In the genomic region with DNA sequence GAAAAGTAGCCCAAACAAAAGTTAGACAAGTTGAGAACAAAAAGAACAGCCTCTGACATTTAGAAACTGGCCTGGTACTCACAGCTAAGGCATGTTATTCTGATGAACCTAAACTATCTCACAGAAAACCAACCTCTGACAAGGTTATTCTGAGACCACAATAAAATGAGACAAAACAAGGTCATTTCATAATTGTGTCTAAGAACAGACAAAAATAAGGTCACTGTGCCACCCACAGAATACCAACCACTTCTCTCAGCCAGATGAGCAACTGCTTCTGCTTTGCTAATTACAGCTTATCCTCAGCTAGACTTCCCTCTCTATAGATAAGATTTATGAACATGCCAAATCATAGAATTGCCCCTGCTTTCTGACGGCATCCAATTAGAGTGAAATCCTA, we compare ENCODE assay signal across 22 cellular contexts. TPM values are rescaled to one million over a fixed set of nuclear protein-coding genes. Genes with fewer than 3 reads are reported as not detected.
DNase-seq lines count a peak whose midpoint lies in the region; ATAC-seq and FAIRE-seq lines count a peak whose summit lies in the region.
"Had no signal": no experiment of that assay in that cellular context is flagged by ENCODE, and none has a peak within 500 bp of the region (broad histone marks: within the 10 kb centered on the region; RNA-seq: fewer than 3 reads in every experiment).

No MANE protein-coding gene starts in this region.

- peaks cover 0 to 1% (median 0%) of the 10 kb centered on the region in 3 donors for H3K27me3 Mint-ChIP-seq in immature natural killer cell (ENCODE audit: low read depth in 3 of 3)

- ATAC-seq in activated CD4-positive, CD25-positive, alpha-beta regulatory T cell treated with anti-CD3 and anti-CD28 coated beads, Interleukin-2, amount 50 U/mL, for 24 hours: peak; percentile 41 to 45
- ATAC-seq in HG02623 (IDR thresholded peaks at IDR 0.05; ENCODE audit: unreplicated experiment): no peak

- H3K36me3 Mint-ChIP-seq in immature natural killer cell: peaks cover 8 to 26% (median 17%) of the 10 kb centered on the region in 3 donors

- H3K4me3 Mint-ChIP-seq in immature natural killer cell: no peak overlapping the region
- H3K4me3 Mint-ChIP-seq: H9, HFFc6 had no signal

- no peak overlapping the region for H3K27ac Mint-ChIP-seq in immature natural killer cell
- H3K27ac Mint-ChIP-seq: H9, HFFc6 had no signal

- no peak for DNase-seq in activated CD4-positive, CD25-positive, alpha-beta regulatory T cell treated with anti-CD3 and anti-CD28 coated beads, Interleukin-2, amount 50 U/mL, for 72 hours
- DNase-seq in HTR-8/SVneo (ENCODE audit: insufficient read length, low spot score) (no peak), amniotic epithelial cell (ENCODE audit: low read depth) (peak; percentile 23), urothelium cell line (ENCODE audit: low spot score) (no peak), immature natural killer cell (no peak), NCI-H510A (lab: John Stamatoyannopoulos, UW) (no peak)
- DNase-seq: EL, GF-D8, H9, HFFc6, Kasumi-1, NCI-H1092 treated with DMSO at 0.1 percent for 48 hours, NCI-H146, NCI-H2029, NCI-H226, NCI-H524, PC-9, RPMI8226, SHP77 treated with DMSO at 0.1 percent for 48 hours, SW 1271 had no signal

- no peaks in the 10 kb centered on the region for H3K4me1 Mint-ChIP-seq in immature natural killer cell

- FAIRE-seq in HTR-8/SVneo (lab: Jason Lieb, UNC) (peak; percentile 38), urothelium cell line (lab: Jason Lieb, UNC) (peak; percentile 55)

- no peaks in the 10 kb centered on the region for H3K9me3 Mint-ChIP-seq in immature natural killer cell
- H3K9me3 Mint-ChIP-seq: H9, HFFc6 had no signal

RNA-seq across cellular contexts. Expression of a gene that starts 52.1 kb away (rescaled TPM):
- polyA plus RNA-seq in immature natural killer cell: 10 to 100 TPM in 2 of 3 donors, 1 to 10 TPM in 1; 4.0 to 33.9 (median 16.5) TPM
